Comparison of ENCODE assay signal across 1 cellular context in genomic region chr19:22622901-22623840, GRCh38.
TF ChIP-seq lines count a peak whose summit lies in the region.

No MANE protein-coding gene starts in this region.

TF ChIP-seq in SK-N-SH, 30 proteins besides CTCF, POLR2A, EP300 and RAD21 (continued from another document):
- TF ChIP-seq MXI1 (IDR thresholded peaks at IDR 0.05; ENCODE audit: low read depth, low read length) = no peak
- TF ChIP-seq SIN3A (IDR thresholded peaks at IDR 0.05; ENCODE audit: borderline replicate concordance, low read depth, low read length) = no peak
- TF ChIP-seq TCF12 (IDR thresholded peaks at IDR 0.05) = no peak
- no peak for TF ChIP-seq NRF1 (IDR thresholded peaks at IDR 0.05; ENCODE audit: low read depth, low read length)
- no peak for TF ChIP-seq CHD2 (IDR thresholded peaks at IDR 0.05; ENCODE audit: low read length, partially characterized antibody)
- TF ChIP-seq NFIC (IDR thresholded peaks at IDR 0.05; ENCODE audit: borderline replicate concordance) = no peak
- no peak for TF ChIP-seq FOSL2 (IDR thresholded peaks at IDR 0.05; ENCODE audit: borderline replicate concordance, low read depth)
- TF ChIP-seq PBX3 (IDR thresholded peaks at IDR 0.05) = no peak
- TF ChIP-seq TAF1 (IDR thresholded peaks at IDR 0.05; ENCODE audit: borderline replicate concordance, low read depth, low read length) = no peak
- TF ChIP-seq ELF1 (IDR thresholded peaks at IDR 0.05) = no peak
- TF ChIP-seq ZBTB33 (IDR thresholded peaks at IDR 0.05; ENCODE audit: borderline replicate concordance, low read depth) = no peak
- TF ChIP-seq GATA2 (CRISPR knock-in tag; IDR thresholded peaks at IDR 0.05) = no peak
